9 cellular contexts compared by ENCODE assay signal in the genomic region with DNA sequence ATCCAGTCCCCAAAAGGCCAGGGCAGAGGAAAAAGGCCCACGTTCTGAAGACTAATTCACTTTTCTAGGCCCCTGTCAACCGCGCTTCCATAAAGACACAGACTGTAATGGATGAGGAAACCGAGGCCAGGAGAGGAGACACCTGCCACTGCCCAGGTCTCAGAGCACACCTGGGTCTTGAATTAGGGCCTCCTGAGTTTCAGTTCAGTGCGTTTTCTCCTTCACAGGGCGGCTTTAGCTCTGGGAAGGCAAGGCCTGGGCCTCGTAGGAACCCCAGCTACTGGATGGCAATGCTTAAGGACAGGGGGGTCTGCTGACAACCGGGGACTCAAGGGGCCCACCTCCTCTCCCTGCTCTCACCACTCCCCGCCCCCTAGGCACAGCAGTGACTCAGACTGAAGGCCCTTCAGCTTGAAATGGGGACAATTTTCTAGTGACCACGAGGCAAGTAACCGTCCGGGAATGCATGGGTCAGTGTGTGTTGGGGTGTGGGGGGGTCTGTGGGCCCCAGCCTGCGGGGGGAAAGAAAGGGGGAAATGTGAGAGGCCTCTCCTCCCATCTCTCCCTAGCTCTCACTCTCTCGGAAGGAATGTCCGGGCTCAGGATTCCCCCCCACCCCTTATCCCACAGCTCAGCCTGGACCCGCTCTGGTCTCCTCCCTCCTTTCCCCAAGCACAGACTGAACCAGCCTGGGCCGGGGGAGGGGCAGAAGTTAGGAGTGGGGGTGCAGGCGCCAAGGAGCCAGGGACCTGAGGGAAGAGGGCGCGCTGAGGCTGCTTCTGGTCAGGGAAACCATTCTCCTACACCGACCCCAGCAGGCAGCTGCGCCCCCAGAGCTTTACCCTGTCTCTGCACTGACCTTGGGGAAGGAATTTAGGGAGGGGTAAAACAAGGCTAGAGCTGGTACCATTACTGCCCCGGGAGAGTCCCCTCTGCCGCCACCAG. TPM values are rescaled to one million over a fixed set of nuclear protein-coding genes. Genes with fewer than 3 reads are reported as not detected.
DNase-seq lines count a peak whose midpoint lies in the region; ATAC-seq, FAIRE-seq and TF ChIP-seq lines count a peak whose summit lies in the region.
"Had no signal": no experiment of that assay in that cellular context is flagged by ENCODE, and none has a peak within 500 bp of the region (broad histone marks: within the 10 kb centered on the region; RNA-seq: fewer than 3 reads in every experiment).

No MANE protein-coding gene starts in this region.

- peak overlapping the region; percentile 86 for H4K8ac ChIP-seq in mesenchymal stem cell (ENCODE audit: low read length)

- H3K27me3 ChIP-seq in mammary epithelial cell (ENCODE audit: insufficient read depth, low read length) (peaks cover 5% of the 10 kb centered on the region), mesenchymal stem cell (ENCODE audit: control insufficient read depth in 1 of 2, insufficient read depth in 1 of 2, low read length in 2 of 2) (no peaks in the 10 kb centered on the region)

- peak overlapping the region in 1 of 2 experiments; percentile 85 for H3K23ac ChIP-seq in mesenchymal stem cell (ENCODE audit: low read length in 2 of 2)

- peak overlapping the region; percentile 94 for H2AK5ac ChIP-seq in mesenchymal stem cell (ENCODE audit: low read length, severe bottlenecking)

- H3K27ac ChIP-seq in mammary epithelial cell (ENCODE audit: insufficient read depth, low read depth, low read length): no peak overlapping the region
- H3K27ac ChIP-seq in mesenchymal stem cell (ENCODE audit: low read length, poor library complexity, severe bottlenecking): peak overlapping the region; percentile 98

- H3K9ac ChIP-seq in mammary epithelial cell (ENCODE audit: insufficient read depth, low read length): no peak overlapping the region
- peak overlapping the region; percentile 87 for H3K9ac ChIP-seq in mesenchymal stem cell (ENCODE audit: low read length)

- peak overlapping the region; percentile 95 for H2BK15ac ChIP-seq in mesenchymal stem cell (ENCODE audit: low read depth, poor library complexity, severe bottlenecking)

- FAIRE-seq in frontal cortex (lab: Jason Lieb, UNC): no peak
- FAIRE-seq: islet of Langerhans had no signal

- TF ChIP-seq CTCF in AG04449 (IDR thresholded peaks at IDR 0.05; ENCODE audit: insufficient read depth, low read length, missing control alignments): no peak
- TF ChIP-seq CTCF in mammary epithelial cell (conservative IDR thresholded peaks at IDR 0.05 in 1 of 2, IDR thresholded peaks at IDR 0.05 in 1 of 2; ENCODE audit: extremely low read depth in 1 of 2, insufficient read depth in 1 of 2, low read depth in 1 of 2, low read length in 2 of 2): no peak

- intact Hi-C loops in mammary epithelial cell (cut with micrococcal nuclease): no loop called here

- peak overlapping the region; percentile 90 to 96 for H3K4ac ChIP-seq in mesenchymal stem cell (ENCODE audit: low read depth in 1 of 2, low read length in 2 of 2)

- no peaks in the 10 kb centered on the region for H4K20me1 ChIP-seq in mammary epithelial cell (ENCODE audit: insufficient read depth, low read length)

- H2BK5ac ChIP-seq in mesenchymal stem cell (ENCODE audit: low read depth, low read length, poor library complexity, severe bottlenecking): peak overlapping the region; percentile 82

- H4K91ac ChIP-seq in mesenchymal stem cell (ENCODE audit: low read length): peak overlapping the region; percentile 93

- POLR2A ChIA-PET in AG04449 (lab: Yijun Ruan, JAX): interaction anchor here (0.6 to 4.2 kb wide), 12 partner anchors 9 to 56 kb away, joined by 3 to 58 read pairs (median 6); a partner anchor contains a TSS

- H3K4me2 ChIP-seq in mammary epithelial cell (ENCODE audit: insufficient read depth, low read depth, low read length) (peak overlapping the region; percentile 98), mesenchymal stem cell (ENCODE audit: low read length, poor library complexity, severe bottlenecking) (peak overlapping the region; percentile 81)

- dilution Hi-C loops in mammary epithelial cell (cut with HindIII; ENCODE audit: low sequenced_read_pairs): no loop called here

- CTCF ChIA-PET in AG04449 (lab: Yijun Ruan, JAX) (interaction anchor here (1.0 to 7.3 kb wide), 8 partner anchors 10 to 54 kb away, joined by 3 to 167 read pairs (median 38); a partner anchor contains a TSS), mammary epithelial cell (lab: Charles Lee; ENCODE audit: low non-redundant PET) (no interaction called here)

- peak overlapping the region; percentile 93 to 98 for H3K18ac ChIP-seq in mesenchymal stem cell (ENCODE audit: low read depth in 1 of 2, low read length in 2 of 2)

- ATAC-seq in HG03432 (IDR thresholded peaks at IDR 0.05; ENCODE audit: unreplicated experiment): peak; percentile 23
- no peak for ATAC-seq in GM18861 (IDR thresholded peaks at IDR 0.05; ENCODE audit: unreplicated experiment)
- ATAC-seq in GM18873 (IDR thresholded peaks at IDR 0.05; ENCODE audit: low FRiP score, unreplicated experiment): no peak

- peak overlapping the region; percentile 78 for H2AFZ ChIP-seq in mammary epithelial cell (ENCODE audit: low read depth, low read length)
- H2AFZ ChIP-seq in mesenchymal stem cell (ENCODE audit: low read depth, low read length): no peak overlapping the region

- H3K36me3 ChIP-seq in mammary epithelial cell (ENCODE audit: insufficient read depth, low read length) (no peaks in the 10 kb centered on the region), mesenchymal stem cell (ENCODE audit: control insufficient read depth in 1 of 2, insufficient read depth in 2 of 2, low read depth in 1 of 2, low read length in 2 of 2) (peaks cover 0 to 8% of the 10 kb centered on the region in 2 experiments)

- peak overlapping the region; percentile 49 to 98 for H2BK12ac ChIP-seq in mesenchymal stem cell (ENCODE audit: low read length in 2 of 2)

- 98% methylated on average over 7 of the region's 24 CpGs for WGBS in mammary epithelial cell (ENCODE audit: low coverage, missing lambda C conversion rate)
- WGBS in mesenchymal stem cell: 34% methylated on average over 13 of the region's 24 CpGs

- H3K4me3 ChIP-seq in AG04449 (ENCODE audit: low read depth, low read length): peak overlapping the region; percentile 59
- peak overlapping the region in 1 of 3 experiments; percentile 54 for H3K4me3 ChIP-seq in mammary epithelial cell (replicated peaks in 1 of 3; ENCODE audit: insufficient read depth in 1 of 3, low read depth in 2 of 3, low read length in 3 of 3)
- peak overlapping the region; percentile 67 to 77 for H3K4me3 ChIP-seq in mesenchymal stem cell (ENCODE audit: insufficient read depth in 1 of 2, low read depth in 1 of 2, low read length in 2 of 2)

- peaks cover 2% of the 10 kb centered on the region for H3K79me1 ChIP-seq in mesenchymal stem cell (replicated peaks; ENCODE audit: low read length, poor library complexity, severe bottlenecking)

- DNase-seq in AG04449 (ENCODE audit: low read depth, low spot score): peak; percentile 95
- no peak for DNase-seq in mammary epithelial cell
- peak; percentile 97 for DNase-seq in mesenchymal stem cell
- no peak for DNase-seq in frontal cortex (ENCODE audit: low spot score in 2 of 2)
- no peak for DNase-seq in C1 segment of cervical spinal cord (lab: John Stamatoyannopoulos, UW)

- peaks cover 20% of the 10 kb centered on the region for H3K4me1 ChIP-seq in mammary epithelial cell (ENCODE audit: insufficient read depth, low read length)
- peaks cover 63% of the 10 kb centered on the region for H3K4me1 ChIP-seq in mesenchymal stem cell (ENCODE audit: control insufficient read depth, insufficient read depth, low read depth, low read length)

- no peak overlapping the region for H3K14ac ChIP-seq in mesenchymal stem cell (ENCODE audit: low read length in 2 of 2)

- H3K9me3 ChIP-seq in mammary epithelial cell (replicated peaks; ENCODE audit: insufficient read depth, low read length) (no peaks in the 10 kb centered on the region), mesenchymal stem cell (ENCODE audit: control insufficient read depth, low read length) (no peaks in the 10 kb centered on the region)

- BruUV-seq in mammary epithelial cell (replicated peaks; lab: Mats Ljungman, UMichigan): no TSS peak

- H2BK120ac ChIP-seq in mesenchymal stem cell (ENCODE audit: low read depth, low read length): peak overlapping the region; percentile 96

- in situ Hi-C loops in mammary epithelial cell (cut with MboI; ENCODE audit: low sequenced_read_pairs in 2 of 2): no loop called here

- no peaks in the 10 kb centered on the region for H3K79me2 ChIP-seq in mammary epithelial cell (ENCODE audit: insufficient read depth, low read length)

RNA-seq across cellular contexts. Expression of a gene that starts 17.2 kb away (rescaled TPM):
- total RNA-seq in mammary epithelial cell (under 1 TPM in 1 of 2 donors, not detected in 1; 0.17 TPM), frontal cortex (0.41 TPM)
- not detected for polyA plus RNA-seq in mammary epithelial cell
- polyA minus RNA-seq in mammary epithelial cell: not detected
- polyA plus RNA-seq in mesenchymal stem cell (2013, experiment 1 of 2): 223 TPM
- polyA plus RNA-seq in mesenchymal stem cell (2013, experiment 2 of 2): 217 TPM

RNA-seq across cellular contexts. Expression of a gene that starts 52.6 kb away (rescaled TPM):
- total RNA-seq in mammary epithelial cell (10 to 100 TPM; 80.7 to 83.6 TPM), frontal cortex (43.2 TPM)
- polyA plus RNA-seq in mammary epithelial cell: 71.3 TPM
- 90.3 TPM for polyA minus RNA-seq in mammary epithelial cell
- polyA plus RNA-seq in mesenchymal stem cell (2013, experiment 1 of 2): 40.1 TPM
- 38.8 TPM for polyA plus RNA-seq in mesenchymal stem cell (2013, experiment 2 of 2)

Comparison
In these comparisons a context has a peak if more than half of its experiments do, and no peak if none do; other contexts are left out.
1. DNase-seq: peak in AG04449 (single experiment) and mesenchymal stem cell (single experiment); none in mammary epithelial cell (single experiment), frontal cortex (0 of 2) and C1 segment of cervical spinal cord (0 of 14).